ENCODE assay signal across 16 cellular contexts in genomic region chr1:111665527-111665926, GRCh38. TPM values are rescaled to one million over a fixed set of nuclear protein-coding genes. Genes with fewer than 3 reads are reported as not detected.
A peak's percentile ranks its signal among the peaks of the same experiment; 100 is the strongest.
DNase-seq lines count a peak whose midpoint lies in the region; ATAC-seq and TF ChIP-seq lines count a peak whose summit lies in the region.
"Had no signal": no experiment of that assay in that cellular context is flagged by ENCODE, and none has a peak within 500 bp of the region (broad histone marks: within the 10 kb centered on the region; RNA-seq: fewer than 3 reads in every experiment).

No MANE protein-coding gene starts in this region.

- H3K4me3 ChIP-seq in left ventricle myocardium inferior = no peak overlapping the region
- no peak overlapping the region for H3K4me3 ChIP-seq in right lobe of liver
- H3K4me3 ChIP-seq: BLaER1 treated with 17β-estradiol and CSF1 and Interleukin-3, amounts not matched to agents 10 nM and 100 nM had no signal

- TF ChIP-seq POLR2A in right lobe of liver (IDR thresholded peaks at IDR 0.05) = no peak

- H3K27me3 Mint-ChIP-seq in activated CD4-positive, alpha-beta T cell treated with anti-CD3 and anti-CD28 coated beads for 36 hours = no peaks in the 10 kb centered on the region
- H3K27me3 Mint-ChIP-seq in immature natural killer cell (ENCODE audit: low read depth in 3 of 3) = no peaks in the 10 kb centered on the region

- TF ChIP-seq CTCF in left ventricle myocardium inferior (IDR thresholded peaks at IDR 0.05; ENCODE audit: borderline replicate concordance) (no peak), right lobe of liver (IDR thresholded peaks at IDR 0.05) (no peak)

- intact Hi-C loops in activated CD4-positive, alpha-beta T cell treated with anti-CD3 and anti-CD28 coated beads for 36 hours (cut with DNase I, micrococcal nuclease) = no loop called here
- intact Hi-C loops in left ventricle myocardium inferior (cut with micrococcal nuclease) = no loop called here
- intact Hi-C loops in left cardiac atrium (cut with DNase I) = no loop called here
- intact Hi-C loops in right lobe of liver (cut with DNase I) = loop anchor here in 1 of 2 donors (10.0 kb wide), 1 partner anchor 161 kb away; the partner anchor contains the start of genes ADORA3 and TMIGD3

- DNase-seq in activated CD4-positive, alpha-beta T cell treated with anti-CD3 and anti-CD28 coated beads for 36 hours = no peak
- DNase-seq in activated CD4-positive, alpha-beta T cell treated with anti-CD3 and anti-CD28 coated beads for 1 hour = no peak
- no peak for DNase-seq in left ventricle myocardium inferior
- no peak for DNase-seq in left cardiac atrium
- DNase-seq in immature natural killer cell = no peak
- peak; percentile 57 for DNase-seq in superior temporal gyrus (ENCODE audit: extremely low spot score)
- no peak for DNase-seq in right lobe of liver
- DNase-seq: Caco-2, DMS53, NCI-H1105 treated with DMSO at 0.1 percent for 48 hours, NCI-H187, NCI-H69 had no signal

- no peak for ATAC-seq in activated CD4-positive, alpha-beta T cell treated with anti-CD3 and anti-CD28 coated beads for 36 hours
- ATAC-seq in left cardiac atrium = no peak
- no peak for ATAC-seq in right lobe of liver
- no peak for ATAC-seq in GM19023 (IDR thresholded peaks at IDR 0.05; ENCODE audit: unreplicated experiment)
- ATAC-seq: HCT116 had no signal

- H3K9me3 ChIP-seq in left ventricle myocardium inferior (replicated peaks) (no peaks in the 10 kb centered on the region), right lobe of liver (no peaks in the 10 kb centered on the region)
- H3K9me3 ChIP-seq: Caco-2 had no signal

- peaks cover 40% of the 10 kb centered on the region for H3K36me3 Mint-ChIP-seq in activated CD4-positive, alpha-beta T cell treated with anti-CD3 and anti-CD28 coated beads for 36 hours (ENCODE audit: low read depth)
- no peaks in the 10 kb centered on the region for H3K36me3 Mint-ChIP-seq in immature natural killer cell

- H3K27me3 ChIP-seq in left ventricle myocardium inferior (ENCODE audit: low read depth) (no peaks in the 10 kb centered on the region), right lobe of liver (no peaks in the 10 kb centered on the region)
- H3K27me3 ChIP-seq: BLaER1 treated with 17β-estradiol and CSF1 and Interleukin-3, amounts not matched to agents 10 nM and 100 nM had no signal

- POLR2A ChIA-PET in activated CD4-positive, alpha-beta T cell treated with anti-CD3 and anti-CD28 coated beads for 36 hours (lab: Charles Lee) = no interaction called here

- H3K27ac ChIP-seq in left ventricle myocardium inferior (replicated peaks) (peak overlapping the region; percentile 21), right lobe of liver (no peak overlapping the region)
- H3K27ac ChIP-seq: 22Rv1; BLaER1 treated with 17β-estradiol and CSF1 and Interleukin-3, amounts not matched to agents 10 nM and 100 nM had no signal

- CTCF ChIA-PET in activated CD4-positive, alpha-beta T cell treated with anti-CD3 and anti-CD28 coated beads for 36 hours (lab: Charles Lee) = interaction anchor here (0.8 to 2.9 kb wide), 9 partner anchors 10 to 197 kb away, joined by 3 to 19 read pairs (median 4); no protein-coding TSS in a partner anchor

- H3K4me1 ChIP-seq in left ventricle myocardium inferior (peaks cover 76% of the 10 kb centered on the region), right lobe of liver (peaks cover 0 to 18% (median 5%) of the 10 kb centered on the region in 4 donors)

- H3K4me1 Mint-ChIP-seq in activated CD4-positive, alpha-beta T cell treated with anti-CD3 and anti-CD28 coated beads for 36 hours = peaks cover 71% of the 10 kb centered on the region
- peaks cover 65 to 79% of the 10 kb centered on the region in 2 donors for H3K4me1 Mint-ChIP-seq in immature natural killer cell

- H3K27ac Mint-ChIP-seq in activated CD4-positive, alpha-beta T cell treated with anti-CD3 and anti-CD28 coated beads for 36 hours = peak overlapping the region; percentile 7
- H3K27ac Mint-ChIP-seq in immature natural killer cell = peak overlapping the region in 5 of 6 donors; percentile 41 to 67 (median 58)

- no peaks in the 10 kb centered on the region for H3K36me3 ChIP-seq in left ventricle myocardium inferior
- no peaks in the 10 kb centered on the region for H3K36me3 ChIP-seq in right lobe of liver

- H3K9me3 Mint-ChIP-seq in activated CD4-positive, alpha-beta T cell treated with anti-CD3 and anti-CD28 coated beads for 36 hours (ENCODE audit: low read depth) = no peaks in the 10 kb centered on the region
- H3K9me3 Mint-ChIP-seq in immature natural killer cell = no peaks in the 10 kb centered on the region

- no peak overlapping the region for H3K4me3 Mint-ChIP-seq in activated CD4-positive, alpha-beta T cell treated with anti-CD3 and anti-CD28 coated beads for 36 hours
- no peak overlapping the region for H3K4me3 Mint-ChIP-seq in immature natural killer cell

RNA-seq across cellular contexts. Expression of gene RAP1A, which starts 45.9 kb away (rescaled TPM):
- total RNA-seq in activated CD4-positive, alpha-beta T cell treated with anti-CD3 and anti-CD28 coated beads for 36 hours = 100 to 1,000 TPM; 182 to 214 TPM
- total RNA-seq in left ventricle myocardium inferior = 112 TPM
- 100 to 1,000 TPM in 1 of 2 donors, 10 to 100 TPM in 1; 84.2 to 103 TPM for total RNA-seq in left cardiac atrium
- 10 to 100 TPM; 45.6 to 67.3 (median 61.1) TPM for polyA plus RNA-seq in immature natural killer cell
- 10 to 100 TPM; 25.9 to 53.8 (median 33.3) TPM for total RNA-seq in right lobe of liver
